20 cellular contexts compared by ENCODE assay signal in the genomic region with DNA sequence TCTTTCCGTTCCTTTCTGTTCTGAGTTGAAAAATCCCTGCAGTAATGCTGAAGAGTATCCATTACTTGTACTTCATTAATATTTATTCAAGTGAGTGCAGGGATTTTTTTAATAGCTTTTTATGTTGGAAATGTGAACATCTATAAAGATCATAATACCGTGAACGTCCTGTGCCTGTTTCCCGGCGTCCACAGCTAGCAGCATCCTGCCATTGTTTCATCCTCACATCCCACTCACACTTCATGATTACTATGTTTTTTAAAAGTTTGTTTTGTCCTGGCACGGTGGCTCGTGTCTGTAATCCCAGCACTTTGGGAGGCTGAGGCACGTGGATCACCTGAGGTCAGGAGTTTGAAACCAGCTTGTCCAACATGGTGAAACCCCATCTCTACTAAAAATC. TPM values are rescaled to one million over a fixed set of nuclear protein-coding genes. Genes with fewer than 3 reads are reported as not detected.
DNase-seq lines count a peak whose midpoint lies in the region; ATAC-seq and TF ChIP-seq lines count a peak whose summit lies in the region.
"Had no signal": no experiment of that assay in that cellular context is flagged by ENCODE, and none has a peak within 500 bp of the region (broad histone marks: within the 10 kb centered on the region; RNA-seq: fewer than 3 reads in every experiment).

No MANE protein-coding gene starts in this region.

- peaks cover 1% of the 10 kb centered on the region for H3K27me3 Mint-ChIP-seq in GM23338 (ENCODE audit: insufficient read depth, low read depth, poor library complexity)

- peak overlapping the region; percentile 72; the same call in 1 of the 2 replicates for H3K27ac Mint-ChIP-seq in GM23338

- H3K79me2 ChIP-seq in GM23338 (replicated peaks; ENCODE audit: insufficient read depth) = peaks cover 10% of the 10 kb centered on the region

- H3K36me3 Mint-ChIP-seq in GM23338 (ENCODE audit: low read depth) = peaks cover 15% of the 10 kb centered on the region; the same call in 1 of the 3 replicates

- TF ChIP-seq EP300 in gastroesophageal sphincter (IDR thresholded peaks at IDR 0.05) = no peak

- TF ChIP-seq CTCF in GM23338 (conservative IDR thresholded peaks at IDR 0.05; ENCODE audit: low read depth in 2 of 2) = no peak
- TF ChIP-seq CTCF in gastroesophageal sphincter (IDR thresholded peaks at IDR 0.05) = no peak
- no peak for TF ChIP-seq CTCF in foreskin keratinocyte (conservative IDR thresholded peaks at IDR 0.05)

- 63 to 80% methylated on average over 5 to 8 of the region's 8 CpGs for WGBS in gastroesophageal sphincter (ENCODE audit: low coverage in 1 of 2), 2 donors

- H2AFZ ChIP-seq in GM23338 = no peak overlapping the region

- peaks cover 3% of the 10 kb centered on the region; the same call in 1 of the 2 replicates for H4K20me1 ChIP-seq in GM23338 (replicated peaks; ENCODE audit: insufficient read depth)

- H3K36me3 ChIP-seq in GM23338 (ENCODE audit: insufficient read depth) (no peaks in the 10 kb centered on the region), gastroesophageal sphincter (peaks cover 0 to 1% of the 10 kb centered on the region in 2 donors), skeletal muscle tissue (ENCODE audit: control insufficient read depth in 3 of 3, insufficient read depth in 3 of 3, low read length in 3 of 3) (no peaks in the 10 kb centered on the region)
- H3K36me3 ChIP-seq: BE2C had no signal

- H3K4me1 ChIP-seq in GM23338 (ENCODE audit: insufficient read depth) (no peaks in the 10 kb centered on the region), gastroesophageal sphincter (peaks cover 0 to 67% (median 10%) of the 10 kb centered on the region in 3 donors), skeletal muscle tissue (ENCODE audit: control insufficient read depth in 3 of 3, insufficient read depth in 3 of 3, low read length in 3 of 3) (peaks cover 0 to 19% (median 10%) of the 10 kb centered on the region in 3 donors), foreskin keratinocyte (no peaks in the 10 kb centered on the region)
- H3K4me1 ChIP-seq: BE2C had no signal

- H3K4me1 Mint-ChIP-seq in GM23338 = peaks cover 12% of the 10 kb centered on the region; the same call in 2 of the 3 replicates

- H3K9me3 ChIP-seq in gastroesophageal sphincter = no peaks in the 10 kb centered on the region
- H3K9me3 ChIP-seq in skeletal muscle tissue (ENCODE audit: control insufficient read depth in 3 of 3, low read length in 3 of 3) = no peaks in the 10 kb centered on the region
- H3K9me3 ChIP-seq: BE2C had no signal

- no peaks in the 10 kb centered on the region for H3F3A ChIP-seq in GM23338 (replicated peaks; ENCODE audit: low read depth)

- TF ChIP-seq POLR2A in gastroesophageal sphincter (IDR thresholded peaks at IDR 0.05) = no peak

- no peak overlapping the region for H3K9ac ChIP-seq in skeletal muscle tissue (ENCODE audit: low read depth in 1 of 3, low read length in 3 of 3)

- H3K9me3 Mint-ChIP-seq in GM23338 = no peaks in the 10 kb centered on the region

- H3K4me2 ChIP-seq in GM23338 = no peak overlapping the region

- H3K4me3 ChIP-seq in GM23338 (no peak overlapping the region), gastroesophageal sphincter (no peak overlapping the region), skeletal muscle tissue (ENCODE audit: low read length in 3 of 3) (no peak overlapping the region)
- H3K4me3 ChIP-seq: K562 had no signal

- H3K4me3 Mint-ChIP-seq in GM23338 = no peak overlapping the region

- no peaks in the 10 kb centered on the region for H3K9me2 ChIP-seq in GM23338 (ENCODE audit: insufficient read depth)

- H3K27ac ChIP-seq in GM23338 (ENCODE audit: low read depth) (no peak overlapping the region), gastroesophageal sphincter (peak overlapping the region in 3 of 4 donors; percentile 40 to 59 (median 47)), skeletal muscle tissue (ENCODE audit: low read depth, low read length) (peak overlapping the region; percentile 51), foreskin keratinocyte (no peak overlapping the region)
- H3K27ac ChIP-seq: RWPE1 had no signal

- no peak for ATAC-seq in GM23338
- ATAC-seq in gastroesophageal sphincter = no peak
- ATAC-seq in GM21786 (IDR thresholded peaks at IDR 0.05; ENCODE audit: unreplicated experiment) = no peak
- ATAC-seq in foreskin keratinocyte = no peak
- ATAC-seq: K562 had no signal

- no peaks in the 10 kb centered on the region for H3K27me3 ChIP-seq in GM23338 (ENCODE audit: insufficient read depth)
- no peaks in the 10 kb centered on the region for H3K27me3 ChIP-seq in gastroesophageal sphincter
- no peaks in the 10 kb centered on the region for H3K27me3 ChIP-seq in skeletal muscle tissue (ENCODE audit: control insufficient read depth in 3 of 3, insufficient read depth in 3 of 3, low read length in 3 of 3)
- no peaks in the 10 kb centered on the region for H3K27me3 ChIP-seq in foreskin keratinocyte
- H3K27me3 ChIP-seq: BE2C had no signal

- DNase-seq in GM23338 (ENCODE audit: low spot score) (no peak), dermis blood vessel endothelial cell (peak; percentile 83), foreskin keratinocyte (no peak), NCI-H2081 (lab: John Stamatoyannopoulos, UW) (no peak), kidney glomerular epithelial cell (lab: John Stamatoyannopoulos, UW) (no peak)
- DNase-seq: BE2C, DMS53, GDM1, H7, MM.1S, NCI-H1092, NCI-H1436, NCI-H187 treated with DMSO at 0.1 percent for 48 hours, NCI-H510A treated with DMSO at 0.1 percent for 48 hours, NCI-H748 treated with DMSO at 0.1 percent for 48 hours had no signal

TF ChIP-seq in GM23338, 12 proteins besides CTCF, POLR2A, EP300 and RAD21 (continues in another document):
- no peak for TF ChIP-seq CREB1 (CRISPR knock-in tag; IDR thresholded peaks at IDR 0.05; ENCODE audit: low read depth)
- no peak for TF ChIP-seq STAT1 (IDR thresholded peaks at IDR 0.05; ENCODE audit: unreplicated experiment)
- TF ChIP-seq NANOG (IDR thresholded peaks at IDR 0.05; ENCODE audit: borderline replicate concordance) = no peak
- no peak for TF ChIP-seq JUNB (IDR thresholded peaks at IDR 0.05; ENCODE audit: unreplicated experiment)
- TF ChIP-seq EZH2phosphoT487 (IDR thresholded peaks at IDR 0.05; ENCODE audit: unreplicated experiment) = no peak
- TF ChIP-seq ZNF331 (CRISPR knock-in tag; IDR thresholded peaks at IDR 0.05; ENCODE audit: low read depth) = no peak

RNA-seq across cellular contexts. Expression of a gene that starts 54.3 kb away (rescaled TPM):
- total RNA-seq in GM23338 (2014; rRNA removed; shearing (Covaris generic)) = 20.8 and 30.2 TPM in 2 replicates
- 7.4 and 8.2 TPM in 2 replicates for polyA plus RNA-seq in GM23338 (2016; fragmentation: Nextera tagmentation; extraction: Ambion mirVana)
- total RNA-seq in dermis blood vessel endothelial cell = 112 and 160 TPM in 2 replicates
- 10 to 100 TPM; 48.9 to 78.9 (median 64.6) TPM for total RNA-seq in gastroesophageal sphincter
- total RNA-seq in skeletal muscle tissue = 85.1 TPM
- 7.3 and 7.8 TPM in 2 replicates for total RNA-seq in foreskin keratinocyte
- 1.3 and 1.4 TPM in 2 replicates for polyA plus RNA-seq in foreskin keratinocyte

Comparison
In these comparisons a context has a peak if more than half of its experiments do, and no peak if none do; other contexts are left out.
1. H3K27ac ChIP-seq: peak in gastroesophageal sphincter (3 of 4) and skeletal muscle tissue (single experiment); none in GM23338 (single experiment) and foreskin keratinocyte (single experiment).